Comparison of ENCODE assay signal across 8 cellular contexts in the genomic region with DNA sequence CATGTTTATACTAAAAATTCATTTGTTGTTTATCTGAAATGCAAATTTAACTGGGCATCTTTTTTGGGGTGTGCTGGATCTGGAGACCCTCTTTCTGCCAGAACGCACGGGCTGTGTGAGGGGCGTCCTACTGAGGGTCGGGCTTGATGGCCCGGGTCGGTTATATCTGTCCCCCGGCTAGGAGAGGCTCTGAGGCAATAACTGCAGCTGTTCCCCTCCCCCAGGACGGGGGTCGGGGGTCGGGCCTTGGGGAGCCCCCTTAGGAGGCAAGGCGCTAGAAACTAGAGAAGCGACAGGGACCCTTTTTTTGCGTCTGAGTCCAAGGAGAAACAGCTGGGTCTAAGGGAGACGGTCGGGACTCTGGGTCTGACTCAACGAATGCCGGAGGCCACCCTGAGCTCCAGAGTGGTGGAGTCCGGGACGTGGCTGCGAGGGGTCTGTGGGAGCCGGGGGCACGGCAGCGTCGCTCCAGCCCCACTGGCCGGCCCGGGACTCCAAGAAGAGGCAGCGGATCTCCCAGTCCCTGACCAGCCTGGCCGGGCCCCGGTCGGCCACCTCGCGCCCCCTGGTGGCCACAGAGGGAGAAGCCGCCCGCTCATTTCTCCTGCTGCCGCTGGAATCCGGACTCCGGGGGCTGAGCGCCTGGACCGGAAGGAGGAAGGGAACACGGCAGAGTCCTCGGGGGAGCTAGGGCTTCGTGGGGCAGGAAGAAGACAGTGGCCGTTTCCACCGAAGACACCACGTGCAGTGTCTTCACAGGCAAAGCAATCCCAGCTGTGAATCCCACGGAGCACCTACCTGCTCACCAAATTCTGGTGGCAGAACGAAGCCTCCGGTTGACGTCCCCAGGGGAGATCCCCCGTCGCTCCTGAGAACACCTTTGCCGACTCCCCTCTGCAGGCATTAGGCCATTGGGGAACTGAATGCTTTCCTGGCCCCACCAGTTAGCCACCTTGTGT. TPM values are rescaled to one million over a fixed set of nuclear protein-coding genes. Genes with fewer than 3 reads are reported as not detected.
DNase-seq lines count a peak whose midpoint lies in the region; ATAC-seq and TF ChIP-seq lines count a peak whose summit lies in the region.

No MANE protein-coding gene starts in this region.

- TF ChIP-seq CTCF in GM12865 (IDR thresholded peaks at IDR 0.05; ENCODE audit: insufficient read depth, low read depth, low read length, missing control alignments) (peak; percentile 89), chondrocyte (IDR thresholded peaks at IDR 0.05) (peak; percentile 99)

- peak overlapping the region; percentile 74 for H3K4me3 Mint-ChIP-seq in chondrocyte (ENCODE audit: unreplicated experiment)

- peak; percentile 62 for DNase-seq in GM12865 (ENCODE audit: low read depth)
- peak; percentile 69 for DNase-seq in NCI-H226
- DNase-seq in activated CD4-positive, alpha-beta T cell treated with anti-CD3 and anti-CD28 coated beads for 1 hour, result peak; percentile 67
- DNase-seq in chondrocyte (ENCODE audit: low spot score), result no peak
- DNase-seq in kidney tubule cell (ENCODE audit: low spot score), result peak; percentile 86
- peak; percentile 65 to 76 for DNase-seq in stimulated activated CD4-positive, alpha-beta T cell treated with anti-CD3 and anti-CD28 coated beads, Interleukin-15, amount 100 ng/mL, for 48 hours (ENCODE audit: low read depth in 2 of 2)

- no peaks in the 10 kb centered on the region for H3K9me3 Mint-ChIP-seq in chondrocyte (ENCODE audit: low read depth)

- H3K4me1 Mint-ChIP-seq in chondrocyte (ENCODE audit: low read depth), result peaks cover 12% of the 10 kb centered on the region

- H3K27ac Mint-ChIP-seq in chondrocyte (ENCODE audit: unreplicated experiment), result peak overlapping the region; percentile 2

- H3K36me3 Mint-ChIP-seq in chondrocyte (ENCODE audit: low read depth), result no peaks in the 10 kb centered on the region

- H3K4me3 ChIP-seq in GM12865 (ENCODE audit: low read depth, low read length), result peak overlapping the region; percentile 14

- peak; percentile 60 for ATAC-seq in HG02973 (IDR thresholded peaks at IDR 0.05; ENCODE audit: unreplicated experiment)
- ATAC-seq in HG02884 (IDR thresholded peaks at IDR 0.05; ENCODE audit: unreplicated experiment), result no peak

- H3K27me3 Mint-ChIP-seq in chondrocyte (ENCODE audit: low read depth), result no peaks in the 10 kb centered on the region

RNA-seq across cellular contexts. Expression of a gene that starts 24.0 kb away (rescaled TPM):
- not detected in 3 replicates for total RNA-seq in chondrocyte
